In genomic region chr6:64083261-64083660, GRCh38 we compare ENCODE assay signal across 17 cellular contexts.
DNase-seq lines count a peak whose midpoint lies in the region; ATAC-seq, FAIRE-seq and TF ChIP-seq lines count a peak whose summit lies in the region.
"Had no signal": no experiment of that assay in that cellular context is flagged by ENCODE, and none has a peak within 500 bp of the region (broad histone marks: within the 10 kb centered on the region; RNA-seq: fewer than 3 reads in every experiment).

No MANE protein-coding gene starts in this region.

- no peak for FAIRE-seq in GM12891 (lab: Jason Lieb, UNC)
- FAIRE-seq: H1 had no signal

- in situ Hi-C loops in G401 (cut with HindIII; ENCODE audit: low sequenced_read_pairs), result no loop called here

- TF ChIP-seq POLR2A in GM12891 (IDR thresholded peaks at IDR 0.05; ENCODE audit: low read depth, low read length), result no peak

- ATAC-seq in GM19324 (IDR thresholded peaks at IDR 0.05; ENCODE audit: low FRiP score, unreplicated experiment) (peak; percentile 80), HG02623 (IDR thresholded peaks at IDR 0.05; ENCODE audit: unreplicated experiment) (peak; percentile 49), HG02763 (IDR thresholded peaks at IDR 0.05; ENCODE audit: unreplicated experiment) (no peak)

- DNase-seq in GM12891 (ENCODE audit: insufficient read length, low spot score), result no peak
- peak; percentile 15 for DNase-seq in RPMI8226
- no peak for DNase-seq in AG08395 (ENCODE audit: low spot score)
- no peak for DNase-seq in NCI-H2107 (lab: John Stamatoyannopoulos, UW)
- no peak for DNase-seq in G401 (ENCODE audit: low spot score)
- DNase-seq: DMS 273 treated with DMSO at 0.1 percent for 48 hours, KBM-7, NCI-H1436, NCI-H2029, NCI-H510A, NCI-H774, PC-9, T-helper 2 cell had no signal

TF ChIP-seq in GM12891, 5 proteins besides CTCF, POLR2A, EP300 and RAD21:
- TF ChIP-seq PAX5 (IDR thresholded peaks at IDR 0.05; ENCODE audit: insufficient read depth, low read length, severe bottlenecking) (no peak), SPI1 (IDR thresholded peaks at IDR 0.05; ENCODE audit: low read depth, low read length) (peak; percentile 59), POU2F2 (IDR thresholded peaks at IDR 0.05; ENCODE audit: low read depth, low read length) (no peak), TAF1 (IDR thresholded peaks at IDR 0.05; ENCODE audit: low read depth, low read length) (no peak), POLR2AphosphoS5 (IDR thresholded peaks at IDR 0.05; ENCODE audit: low read depth, low read length) (no peak)
